In the genomic region with DNA sequence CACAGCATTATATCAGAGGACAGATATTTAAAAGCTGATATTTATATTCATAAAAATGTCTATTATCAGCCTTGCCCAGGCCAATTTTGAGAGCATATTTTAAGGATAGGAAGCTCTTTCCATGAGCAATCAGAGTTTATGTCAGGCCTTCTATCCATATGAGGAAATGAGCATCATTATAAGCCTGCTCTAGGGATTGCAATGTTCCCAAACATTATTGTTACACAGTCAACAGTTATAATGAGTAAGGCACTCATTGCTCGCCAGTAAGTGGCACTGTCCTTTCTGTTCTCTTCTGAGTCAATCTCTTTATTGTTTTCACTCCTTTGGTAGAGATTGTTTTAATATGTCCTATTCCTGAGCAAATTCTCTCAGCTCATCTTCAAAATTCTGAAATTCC, we compare ENCODE assay signal across 22 cellular contexts. TPM values are rescaled to one million over a fixed set of nuclear protein-coding genes. Genes with fewer than 3 reads are reported as not detected.
"Had no signal": no experiment of that assay in that cellular context is flagged by ENCODE, and none has a peak within 500 bp of the region (broad histone marks: within the 10 kb centered on the region; RNA-seq: fewer than 3 reads in every experiment).

No MANE protein-coding gene starts in this region.

- H3K27ac ChIP-seq: VCaP had no signal

- H3K9me3 ChIP-seq: breast epithelium, SK-N-SH had no signal

- H3K27me3 ChIP-seq: breast epithelium had no signal

- H3K4me3 ChIP-seq: breast epithelium had no signal

- DNase-seq: activated CD4-positive, alpha-beta T cell treated with anti-CD3 and anti-CD28 coated beads for 36 hours; activated CD4-positive, alpha-beta T cell treated with anti-CD3 and anti-CD28 coated beads, Interleukin-2, amount 50 U/mL, for 1 hour; activated CD4-positive, CD25-positive, alpha-beta regulatory T cell; activated CD8-positive, alpha-beta memory T cell treated with anti-CD3 and anti-CD28 coated beads, Interleukin-2, amount 50 U/mL, for 4 hours; activated CD8-positive, alpha-beta T cell treated with anti-CD3 and anti-CD28 coated beads for 36 hours; aorta; IMR-90; Kasumi-1; KBM-7; NCI-H146; NCI-H187 treated with DMSO at 0.1 percent for 48 hours; NCI-H2081 treated with DMSO at 0.1 percent for 48 hours; NCI-H345; NCI-H510A; NCI-H526 treated with DMSO at 0.1 percent for 48 hours; NCI-H82; SK-N-SH; T-helper 1 cell had no signal

- H3K36me3 ChIP-seq: breast epithelium had no signal

- H3K4me1 ChIP-seq: breast epithelium had no signal

RNA-seq across cellular contexts. Expression of gene DYNLRB2, which starts 37.6 kb away (rescaled TPM):
- total RNA-seq: activated CD4-positive, alpha-beta T cell treated with anti-CD3 and anti-CD28 coated beads for 36 hours; activated CD8-positive, alpha-beta T cell treated with anti-CD3 and anti-CD28 coated beads for 36 hours; aorta; IMR-90; OCI-LY7; RPMI7951 had no signal
